ENCODE assay signal across 8 cellular contexts in genomic region chr6:145815875-145816274, GRCh38. TPM values are rescaled to one million over a fixed set of nuclear protein-coding genes. Genes with fewer than 3 reads are reported as not detected.
DNase-seq lines count a peak whose midpoint lies in the region; ATAC-seq and TF ChIP-seq lines count a peak whose summit lies in the region.

No MANE protein-coding gene starts in this region.

- H3K4me1 ChIP-seq in body of pancreas, result peaks cover 25% of the 10 kb centered on the region

- H3K4me3 Mint-ChIP-seq in CD14-positive monocyte, result peak overlapping the region; percentile 90 to 95
- peak overlapping the region; percentile 94 for H3K4me3 Mint-ChIP-seq in memory B cell

- no peaks in the 10 kb centered on the region for H3K27me3 ChIP-seq in body of pancreas

- peak; percentile 24 for ATAC-seq in HG03378 (IDR thresholded peaks at IDR 0.05; ENCODE audit: unreplicated experiment)
- no peak for ATAC-seq in body of pancreas
- ATAC-seq in memory B cell (ENCODE audit: low read depth), result no peak
- no peak for ATAC-seq in GM19328 (IDR thresholded peaks at IDR 0.05; ENCODE audit: unreplicated experiment)
- ATAC-seq in GM18909 (IDR thresholded peaks at IDR 0.05; ENCODE audit: poor library complexity, unreplicated experiment), result no peak

- H3K36me3 ChIP-seq in body of pancreas (replicated peaks in 1 of 2; ENCODE audit: insufficient read depth in 1 of 2, low read depth in 2 of 2), result no peaks in the 10 kb centered on the region

- no peaks in the 10 kb centered on the region for H3K9me3 ChIP-seq in body of pancreas

- no peaks in the 10 kb centered on the region for H3K9me3 Mint-ChIP-seq in CD14-positive monocyte
- H3K9me3 Mint-ChIP-seq in memory B cell, result no peaks in the 10 kb centered on the region

- no peak for TF ChIP-seq POLR2A in body of pancreas (IDR thresholded peaks at IDR 0.05)

- H3K4me3 ChIP-seq in body of pancreas, result peak overlapping the region in 1 of 2 donors; percentile 66

- 39 to 52% methylated on average over 2 of the region's 2 CpGs for WGBS in body of pancreas, 2 donors

- H3K4me1 Mint-ChIP-seq in CD14-positive monocyte (peaks cover 32% of the 10 kb centered on the region), memory B cell (peaks cover 23% of the 10 kb centered on the region)

- H3K27ac Mint-ChIP-seq in CD14-positive monocyte (peak overlapping the region in 5 of 7 donors; percentile 32 to 98 (median 97)), memory B cell (no peak overlapping the region)

- DNase-seq in CD14-positive monocyte (ENCODE audit: low spot score), result no peak
- DNase-seq in body of pancreas, result no peak
- peak in 1 of 2 donors; percentile 10 for DNase-seq in memory B cell (ENCODE audit: low spot score in 2 of 2)
- no peak for DNase-seq in NCI-H2029 treated with DMSO at 0.1 percent for 48 hours (lab: John Stamatoyannopoulos, UW)
- DNase-seq in DMS153 treated with DMSO at 0.1 percent for 48 hours (lab: John Stamatoyannopoulos, UW; ENCODE audit: unreplicated experiment), result no peak

- peaks cover 0 to 2% (median 0%) of the 10 kb centered on the region in 3 donors for H3K27me3 Mint-ChIP-seq in CD14-positive monocyte (ENCODE audit: low read depth in 3 of 3)
- no peaks in the 10 kb centered on the region for H3K27me3 Mint-ChIP-seq in memory B cell

- H3K27ac ChIP-seq in body of pancreas, result peak overlapping the region in 3 of 4 donors; percentile 87 to 94 (median 91)

- TF ChIP-seq CTCF in CD14-positive monocyte (IDR thresholded peaks at IDR 0.05) (no peak), body of pancreas (IDR thresholded peaks at IDR 0.05) (no peak)

- H3K36me3 Mint-ChIP-seq in CD14-positive monocyte (peaks cover under 1 to 8% of the 10 kb centered on the region in 2 donors), memory B cell (no peaks in the 10 kb centered on the region)

- intact Hi-C loops in CD14-positive monocyte (cut with micrococcal nuclease), result loop anchor here in 1 of 2 donors (10.0 kb wide), 2 partner anchors 49 to 81 kb away; partner anchors contain the start of gene EPM2A
- intact Hi-C loops in body of pancreas (cut with DNase I), result no loop called here

RNA-seq across cellular contexts. Expression of gene FBXO30, which starts 1.3 kb away (rescaled TPM):
- polyA plus RNA-seq in CD14-positive monocyte, result 1 to 10 TPM in 1 of 2 donors, under 1 TPM in 1; 0.83 to 1.1 TPM
- 1 to 10 TPM; 2.0 to 5.4 TPM for total RNA-seq in body of pancreas
